ENCODE assay signal across 20 cellular contexts in genomic region chr3:12415014-12415653, GRCh38.
"Had no signal": no experiment of that assay in that cellular context is flagged by ENCODE, and none has a peak within 500 bp of the region (broad histone marks: within the 10 kb centered on the region; RNA-seq: fewer than 3 reads in every experiment).

No MANE protein-coding gene starts in this region.

- H3K4me3 Mint-ChIP-seq: activated CD8-positive, alpha-beta T cell treated with anti-CD3 and anti-CD28 coated beads for 36 hours; activated T-cell treated with anti-CD3 and anti-CD28 coated beads, Interleukin-2, amount 50 U/mL, for 24 hours; brain; effector memory CD8-positive, alpha-beta T cell; memory B cell; naive thymus-derived CD4-positive, alpha-beta T cell; T-helper 2 cell treated with Interferon-gamma antibody and Interleukin-4, amounts not matched to agents 5 μg/mL and 100 μg/mL, for 36 hours had no signal

- H3K27ac ChIP-seq: neutrophil, pancreas, suprapubic skin, transverse colon, uterus had no signal

- H3K27me3 ChIP-seq: pancreas, spleen, suprapubic skin, transverse colon, uterus had no signal

- FAIRE-seq: pancreas, TTC549 had no signal

- H3K4me1 Mint-ChIP-seq: brain, memory B cell had no signal

- H3K9me3 Mint-ChIP-seq: activated CD8-positive, alpha-beta T cell treated with anti-CD3 and anti-CD28 coated beads for 36 hours; activated T-cell treated with anti-CD3 and anti-CD28 coated beads, Interleukin-2, amount 50 U/mL, for 24 hours; brain; effector memory CD8-positive, alpha-beta T cell; memory B cell; naive thymus-derived CD4-positive, alpha-beta T cell; T-helper 2 cell treated with Interferon-gamma antibody and Interleukin-4, amounts not matched to agents 5 μg/mL and 100 μg/mL, for 36 hours had no signal

- H3K4me3 ChIP-seq: pancreas, spleen, suprapubic skin, transverse colon, uterus had no signal

- H3K36me3 ChIP-seq: neutrophil, pancreas, spleen, suprapubic skin, uterus had no signal

- DNase-seq: activated CD8-positive, alpha-beta T cell treated with anti-CD3 and anti-CD28 coated beads for 36 hours; activated gamma-delta T cell; activated T-cell treated with anti-CD3 and anti-CD28 coated beads, Interleukin-2, amount 50 U/mL, for 24 hours; anterior cingulate cortex; caudate nucleus; effector memory CD8-positive, alpha-beta T cell; foreskin fibroblast; naive thymus-derived CD4-positive, alpha-beta T cell; pancreas; spleen; stimulated activated CD8-positive, alpha-beta memory T cell treated with anti-CD3 and anti-CD28 coated beads, Interleukin-4, amount 100 ng/mL, for 48 hours; stimulated activated naive CD4-positive, alpha-beta T cell treated with Interleukin-2 at 50 U/mL for 16 hours; transverse colon; uterus had no signal

- H3K4me1 ChIP-seq: suprapubic skin, uterus had no signal

- H3K36me3 Mint-ChIP-seq: brain; memory B cell; naive thymus-derived CD4-positive, alpha-beta T cell had no signal

- H3K9me3 ChIP-seq: neutrophil, pancreas, spleen, suprapubic skin, transverse colon, uterus had no signal

- H3K27me3 Mint-ChIP-seq: effector memory CD8-positive, alpha-beta T cell had no signal

- ATAC-seq: activated CD8-positive, alpha-beta T cell treated with anti-CD3 and anti-CD28 coated beads for 36 hours; effector memory CD8-positive, alpha-beta T cell; naive thymus-derived CD4-positive, alpha-beta T cell; pancreas had no signal

- H3K27ac Mint-ChIP-seq: activated CD8-positive, alpha-beta T cell treated with anti-CD3 and anti-CD28 coated beads for 36 hours; activated T-cell treated with anti-CD3 and anti-CD28 coated beads, Interleukin-2, amount 50 U/mL, for 24 hours; brain; effector memory CD8-positive, alpha-beta T cell; memory B cell; naive thymus-derived CD4-positive, alpha-beta T cell; T-helper 2 cell treated with Interferon-gamma antibody and Interleukin-4, amounts not matched to agents 5 μg/mL and 100 μg/mL, for 36 hours had no signal
